In genomic region chr13:48411281-48412099, GRCh38 we compare ENCODE assay signal across 8 cellular contexts. TPM values are rescaled to one million over a fixed set of nuclear protein-coding genes. Genes with fewer than 3 reads are reported as not detected.
DNase-seq lines count a peak whose midpoint lies in the region; ATAC-seq and TF ChIP-seq lines count a peak whose summit lies in the region.

No MANE protein-coding gene starts in this region.

- no peak for TF ChIP-seq POLR2A in lower leg skin (IDR thresholded peaks at IDR 0.05)
- TF ChIP-seq POLR2A in upper lobe of left lung (IDR thresholded peaks at IDR 0.05) = no peak

- no peaks in the 10 kb centered on the region for H3K27me3 ChIP-seq in upper lobe of left lung

- WGBS in lower leg skin, 2 donors = 12 to 16% methylated on average over 7 of the region's 7 CpGs
- WGBS in upper lobe of left lung, 2 donors = 15 to 16% methylated on average over 7 of the region's 7 CpGs

- peak; percentile 28 for DNase-seq in activated gamma-delta T cell treated with Interleukin-2 at 50 U/mL for 16 hours
- DNase-seq in activated gamma-delta T cell (lab: John Stamatoyannopoulos, UW) = no peak
- DNase-seq in cardiac fibroblast (ENCODE audit: low read depth in 2 of 2) = peak in 1 of 2 donors; percentile 44
- DNase-seq in lower leg skin (ENCODE audit: low spot score in 2 of 2) = no peak
- no peak for DNase-seq in upper lobe of left lung
- no peak for DNase-seq in NCI-H1092 (lab: John Stamatoyannopoulos, UW)
- no peak for DNase-seq in NCI-H146 (lab: John Stamatoyannopoulos, UW)

- intact Hi-C loops in lower leg skin (cut with DNase I; ENCODE audit: low total_unique reads) = no loop called here

- TF ChIP-seq CTCF in cardiac fibroblast (IDR thresholded peaks at IDR 0.05; ENCODE audit: low read depth, low read length) (no peak), lower leg skin (IDR thresholded peaks at IDR 0.05) (no peak), upper lobe of left lung (IDR thresholded peaks at IDR 0.05) (no peak)

- no peak for TF ChIP-seq EP300 in upper lobe of left lung (IDR thresholded peaks at IDR 0.05)

- ATAC-seq in upper lobe of left lung (ENCODE audit: low FRiP score in 2 of 2) (peak in 1 of 2 donors; percentile 74), HG03025 (IDR thresholded peaks at IDR 0.05; ENCODE audit: low FRiP score, unreplicated experiment) (no peak)

- peaks cover 0 to 6% (median under 1%) of the 10 kb centered on the region in 4 donors for H3K36me3 ChIP-seq in upper lobe of left lung

- H3K9me3 ChIP-seq in upper lobe of left lung = no peaks in the 10 kb centered on the region

- peak overlapping the region; percentile 48 to 63 for H3K4me3 ChIP-seq in cardiac fibroblast (replicated peaks in 1 of 2; ENCODE audit: low read depth in 2 of 2, low read length in 2 of 2)
- H3K4me3 ChIP-seq in lower leg skin (ENCODE audit: low read depth, poor library complexity, severe bottlenecking) = peak overlapping the region; percentile 38
- H3K4me3 ChIP-seq in upper lobe of left lung = peak overlapping the region; percentile 18 to 58 (median 46)

- peaks cover 5 to 15% (median 9%) of the 10 kb centered on the region in 4 donors for H3K4me1 ChIP-seq in upper lobe of left lung

- peak overlapping the region; percentile 55 to 86 (median 80) for H3K27ac ChIP-seq in upper lobe of left lung

RNA-seq across cellular contexts. Expression of gene LPAR6, which starts 1.4 kb away (rescaled TPM):
- total RNA-seq in lower leg skin (10 to 100 TPM; 18.0 to 35.3 (median 23.1) TPM), upper lobe of left lung (10 to 100 TPM; 13.8 to 46.1 (median 19.0) TPM)
